In the genomic region with DNA sequence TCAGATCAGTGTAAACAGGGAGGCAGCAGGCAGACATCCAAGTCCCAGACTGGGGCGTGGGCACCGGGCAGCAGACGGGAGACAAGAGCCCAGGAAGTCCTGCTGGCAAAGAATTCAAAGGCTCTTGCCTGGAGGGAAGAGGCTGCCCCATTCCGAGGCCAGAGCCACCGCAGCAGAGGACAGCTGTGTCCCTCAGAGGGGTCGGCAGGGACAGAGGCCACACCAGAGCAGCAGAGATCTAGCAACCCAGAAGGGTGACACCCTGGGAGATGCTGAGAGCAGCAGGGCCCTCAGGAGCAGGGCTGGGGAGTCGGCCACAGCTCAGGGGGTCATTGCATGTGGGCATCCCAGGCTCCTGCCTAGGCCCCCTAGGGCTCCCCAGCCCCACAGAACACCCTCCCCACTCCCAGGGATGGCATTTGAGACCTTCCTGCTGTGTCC, we compare ENCODE assay signal across 23 cellular contexts. TPM values are rescaled to one million over a fixed set of nuclear protein-coding genes. Genes with fewer than 3 reads are reported as not detected.
DNase-seq lines count a peak whose midpoint lies in the region; ATAC-seq and TF ChIP-seq lines count a peak whose summit lies in the region.
"Had no signal": no experiment of that assay in that cellular context is flagged by ENCODE, and none has a peak within 500 bp of the region (broad histone marks: within the 10 kb centered on the region; RNA-seq: fewer than 3 reads in every experiment).

No MANE protein-coding gene starts in this region.

- H3K36me3 Mint-ChIP-seq in natural killer cell treated with Interleukin-12 subunit alpha and Interleukin-12 subunit beta and Interleukin-15 and Interleukin-18, amount 100 ng/mL, for 72 hours, result no peaks in the 10 kb centered on the region
- no peaks in the 10 kb centered on the region for H3K36me3 Mint-ChIP-seq in natural killer cell

- no peak overlapping the region for H3K4me3 ChIP-seq in left ventricle myocardium inferior
- H3K4me3 ChIP-seq: BLaER1, transverse colon had no signal

- no peaks in the 10 kb centered on the region for H3K9me3 Mint-ChIP-seq in natural killer cell treated with Interleukin-12 subunit alpha and Interleukin-12 subunit beta and Interleukin-15 and Interleukin-18, amount 100 ng/mL, for 72 hours
- H3K9me3 Mint-ChIP-seq in natural killer cell, result no peaks in the 10 kb centered on the region

- TF ChIP-seq CTCF in natural killer cell (IDR thresholded peaks at IDR 0.05), result no peak
- no peak for TF ChIP-seq CTCF in left ventricle myocardium inferior (IDR thresholded peaks at IDR 0.05; ENCODE audit: borderline replicate concordance)

- peaks cover 13% of the 10 kb centered on the region for H3K9me3 ChIP-seq in left ventricle myocardium inferior (replicated peaks)
- H3K9me3 ChIP-seq: BLaER1, neutrophil, transverse colon had no signal

- peak; percentile 42 for DNase-seq in natural killer cell treated with Interleukin-12 subunit alpha and Interleukin-12 subunit beta and Interleukin-15 and Interleukin-18, amount 100 ng/mL, for 72 hours (ENCODE audit: low spot score)
- DNase-seq in natural killer cell (no peak), left ventricle myocardium inferior (peak; percentile 13), posterior vena cava (ENCODE audit: low spot score) (peak; percentile 59), HCEC 1CT (no peak)
- DNase-seq: activated CD4-positive, alpha-beta T cell treated with anti-CD3 and anti-CD28 coated beads for 4 hours; activated T-cell treated with anti-CD3 and anti-CD28 coated beads, Interleukin-2, amount 50 U/mL, for 1 hour; COR-L47; DMS79 treated with DMSO at 0.1 percent for 48 hours; GF-D8; H9; islet precursor cell; NCI-H1417 treated with DMSO at 0.1 percent for 48 hours; stimulated activated CD4-positive, alpha-beta T cell treated with anti-CD3 and anti-CD28 coated beads, Interleukin-2, amount 100 ng/mL, for 48 hours; transverse colon had no signal

- H3K4me1 ChIP-seq in left ventricle myocardium inferior, result peaks cover 20% of the 10 kb centered on the region

- H3K36me3 ChIP-seq in left ventricle myocardium inferior, result no peaks in the 10 kb centered on the region
- H3K36me3 ChIP-seq: BLaER1, neutrophil, transverse colon had no signal

- intact Hi-C loops in natural killer cell (cut with micrococcal nuclease), result no loop called here
- intact Hi-C loops in left ventricle myocardium inferior (cut with micrococcal nuclease), result no loop called here
- intact Hi-C loops in posterior vena cava (cut with DNase I), result no loop called here

- no peak overlapping the region for H3K4me3 Mint-ChIP-seq in natural killer cell treated with Interleukin-12 subunit alpha and Interleukin-12 subunit beta and Interleukin-15 and Interleukin-18, amount 100 ng/mL, for 72 hours
- H3K4me3 Mint-ChIP-seq in natural killer cell, result no peak overlapping the region
- H3K4me3 Mint-ChIP-seq: H9 had no signal

- ATAC-seq in natural killer cell treated with Interleukin-12 subunit alpha and Interleukin-12 subunit beta and Interleukin-15 and Interleukin-18, amount 100 ng/mL, for 72 hours, result no peak
- ATAC-seq in natural killer cell, result no peak
- ATAC-seq in GM18868 (IDR thresholded peaks at IDR 0.05; ENCODE audit: unreplicated experiment), result no peak
- ATAC-seq in HG02981 (IDR thresholded peaks at IDR 0.05; ENCODE audit: unreplicated experiment), result no peak

- no peak overlapping the region for H3K27ac Mint-ChIP-seq in natural killer cell treated with Interleukin-12 subunit alpha and Interleukin-12 subunit beta and Interleukin-15 and Interleukin-18, amount 100 ng/mL, for 72 hours
- H3K27ac Mint-ChIP-seq in natural killer cell, result no peak overlapping the region

- H3K27me3 Mint-ChIP-seq in natural killer cell treated with Interleukin-12 subunit alpha and Interleukin-12 subunit beta and Interleukin-15 and Interleukin-18, amount 100 ng/mL, for 72 hours, result peaks cover 3 to 7% of the 10 kb centered on the region in 2 donors
- peaks cover 0 to 3% of the 10 kb centered on the region in 2 donors for H3K27me3 Mint-ChIP-seq in natural killer cell (ENCODE audit: low read depth in 2 of 2)

- peaks cover 25% of the 10 kb centered on the region for H3K27me3 ChIP-seq in left ventricle myocardium inferior (ENCODE audit: low read depth)
- H3K27me3 ChIP-seq: BLaER1, neutrophil, transverse colon had no signal

- peaks cover 0 to 8% of the 10 kb centered on the region in 2 donors for H3K4me1 Mint-ChIP-seq in natural killer cell treated with Interleukin-12 subunit alpha and Interleukin-12 subunit beta and Interleukin-15 and Interleukin-18, amount 100 ng/mL, for 72 hours (ENCODE audit: low read depth in 2 of 2)
- H3K4me1 Mint-ChIP-seq in natural killer cell, result peaks cover 0 to 8% of the 10 kb centered on the region in 2 donors

- no peak overlapping the region for H3K27ac ChIP-seq in left ventricle myocardium inferior (replicated peaks)
- H3K27ac ChIP-seq: BLaER1, KMS-11, neutrophil, transverse colon, VCaP had no signal

RNA-seq across cellular contexts. Expression of a gene that starts 29.1 kb away (rescaled TPM):
- not detected for total RNA-seq in natural killer cell treated with Interleukin-12 subunit alpha and Interleukin-12 subunit beta and Interleukin-15 and Interleukin-18, amount 100 ng/mL, for 72 hours
- total RNA-seq in natural killer cell (under 1 TPM in 1 of 3 donors, not detected in 2; 0.28 TPM), left ventricle myocardium inferior (4.6 TPM), posterior vena cava (10 to 100 TPM; 27.1 to 62.0 TPM)
- total RNA-seq: pulmonary artery endothelial cell; T-helper 2 cell treated with Interferon-gamma antibody and Interleukin-4, amounts not matched to agents 100 ng/mL and 5 ng/mL, for 36 hours had no signal

Comparison
In these comparisons a context has a peak if more than half of its experiments do, and no peak if none do; other contexts are left out.
1. DNase-seq: peak in natural killer cell treated with Interleukin-12 subunit alpha and Interleukin-12 subunit beta and Interleukin-15 and Interleukin-18, amount 100 ng/mL, for 72 hours (single experiment), left ventricle myocardium inferior (single experiment) and posterior vena cava (single experiment); none in natural killer cell (single experiment) and HCEC 1CT (single experiment).